10 cellular contexts compared by ENCODE assay signal in genomic region chr2:241638940-241639339, GRCh38. TPM values are rescaled to one million over a fixed set of nuclear protein-coding genes. Genes with fewer than 3 reads are reported as not detected.
DNase-seq lines count a peak whose midpoint lies in the region; FAIRE-seq and TF ChIP-seq lines count a peak whose summit lies in the region.
"Had no signal": no experiment of that assay in that cellular context is flagged by ENCODE, and none has a peak within 500 bp of the region (broad histone marks: within the 10 kb centered on the region; RNA-seq: fewer than 3 reads in every experiment).

No MANE protein-coding gene starts in this region.

- DNase-seq in OCI-LY7 (ENCODE audit: low spot score): peak; percentile 7
- DNase-seq in endothelial cell of umbilical vein (ENCODE audit: low read depth, low spot score): no peak
- no peak for DNase-seq in trophoblast cell
- DNase-seq in stimulated activated CD4-positive, alpha-beta T cell treated with anti-CD3 and anti-CD28 coated beads, Interleukin-1b, Interleukin-23, amount 100 ng/mL, for 48 hours: no peak
- no peak for DNase-seq in NCI-H187 (lab: John Stamatoyannopoulos, UW)
- no peak for DNase-seq in AG08395 (ENCODE audit: low spot score)
- DNase-seq: foreskin melanocyte; GOT3; stimulated activated naive CD4-positive, alpha-beta T cell treated with Interleukin-2 at 50 U/mL for 16 hours had no signal

- H2AFZ ChIP-seq in OCI-LY7 (ENCODE audit: low read length) (no peak overlapping the region), endothelial cell of umbilical vein (ENCODE audit: low read depth, low read length) (no peak overlapping the region), trophoblast cell (ENCODE audit: insufficient read depth, low read length, poor library complexity) (no peak overlapping the region)

- peaks cover 7% of the 10 kb centered on the region; the same call in 1 of the 2 replicates for H4K20me1 ChIP-seq in DOHH2 (ENCODE audit: control insufficient read depth, insufficient read depth, low read depth, low read length)
- 0 out of 2 replicates have a peak, but pooled peaks cover 4% of the 10 kb centered on the region for H4K20me1 ChIP-seq in OCI-LY7 (ENCODE audit: insufficient read depth, low read length)
- peaks cover 2% of the 10 kb centered on the region for H4K20me1 ChIP-seq in endothelial cell of umbilical vein (replicated peaks; ENCODE audit: control insufficient read depth, extremely low read depth, insufficient read depth, low read length)

- no peak overlapping the region for H4K91ac ChIP-seq in trophoblast cell (ENCODE audit: low read depth, low read length)

- H2AK5ac ChIP-seq in trophoblast cell (ENCODE audit: low read length): no peak overlapping the region

- H2BK12ac ChIP-seq in trophoblast cell (ENCODE audit: low read length): no peak overlapping the region

- H3K9me1 ChIP-seq in endothelial cell of umbilical vein (replicated peaks; ENCODE audit: control insufficient read depth, extremely low read depth, insufficient read depth, low read length): no peaks in the 10 kb centered on the region

- H3K79me2 ChIP-seq in DOHH2 (ENCODE audit: control insufficient read depth, low read length): peaks cover 89% of the 10 kb centered on the region
- peaks cover 85% of the 10 kb centered on the region for H3K79me2 ChIP-seq in OCI-LY7 (ENCODE audit: insufficient read depth, low read depth, low read length)
- peaks cover 76% of the 10 kb centered on the region for H3K79me2 ChIP-seq in endothelial cell of umbilical vein (ENCODE audit: control insufficient read depth, insufficient read depth, low read length)
- peaks cover 17% of the 10 kb centered on the region for H3K79me2 ChIP-seq in trophoblast cell (ENCODE audit: control insufficient read depth, insufficient read depth, low read length, poor library complexity)

- no CpG with 5 or more reads among the region's 14 CpGs for WGBS in trophoblast cell (ENCODE audit: extremely low coverage, insufficient coverage, insufficient read length)

- H3K14ac ChIP-seq in trophoblast cell (ENCODE audit: low read length): no peak overlapping the region

- H3K4ac ChIP-seq in trophoblast cell (ENCODE audit: low read depth, low read length): peak overlapping the region; percentile 25

- H3K4me2 ChIP-seq in DOHH2 (ENCODE audit: low read length): peak overlapping the region; percentile 62
- peak overlapping the region; percentile 71 for H3K4me2 ChIP-seq in OCI-LY7 (ENCODE audit: low read length)
- H3K4me2 ChIP-seq in endothelial cell of umbilical vein (ENCODE audit: insufficient read depth, low read length): peak overlapping the region; percentile 79
- H3K4me2 ChIP-seq in trophoblast cell (ENCODE audit: low read length): no peak overlapping the region

- no peak overlapping the region for H3K9ac ChIP-seq in endothelial cell of umbilical vein (replicated peaks; ENCODE audit: extremely low read depth, insufficient read depth, low read length)
- no peak overlapping the region for H3K9ac ChIP-seq in trophoblast cell (ENCODE audit: low read length)

- no peak overlapping the region for H2BK5ac ChIP-seq in trophoblast cell (ENCODE audit: low read depth, low read length, poor library complexity)

- peaks cover 14% of the 10 kb centered on the region for H3K9me3 ChIP-seq in DOHH2 (ENCODE audit: control insufficient read depth, insufficient read depth, low read length)
- peaks cover 23% of the 10 kb centered on the region for H3K9me3 ChIP-seq in OCI-LY7 (ENCODE audit: low read length)
- H3K9me3 ChIP-seq in endothelial cell of umbilical vein (replicated peaks; ENCODE audit: control insufficient read depth, insufficient read depth, low read length): no peaks in the 10 kb centered on the region
- H3K9me3 ChIP-seq in trophoblast cell (ENCODE audit: insufficient read depth, low read depth, low read length): peaks cover 2% of the 10 kb centered on the region

- BruUV-seq in OCI-LY7 (replicated peaks; lab: Mats Ljungman, UMichigan): no TSS peak
- BruUV-seq in endothelial cell of umbilical vein (replicated peaks; lab: Mats Ljungman, UMichigan): no TSS peak

- dilution Hi-C loops in endothelial cell of umbilical vein (cut with MboI; ENCODE audit: extremely low pct_ligation_motif_present, low sequenced_read_pairs): no loop called here

- H4K12ac ChIP-seq in trophoblast cell (ENCODE audit: low read depth, low read length): no peak overlapping the region

- peaks cover 11% of the 10 kb centered on the region for H3K79me1 ChIP-seq in trophoblast cell (ENCODE audit: low read length)

- H3K4me1 ChIP-seq in DOHH2 (ENCODE audit: control insufficient read depth, low read length) (peaks cover 30% of the 10 kb centered on the region), OCI-LY7 (ENCODE audit: insufficient read depth, low read length, poor library complexity, severe bottlenecking) (peaks cover 25% of the 10 kb centered on the region), endothelial cell of umbilical vein (ENCODE audit: control insufficient read depth, extremely low read depth, insufficient read depth, low read length) (peaks cover 12% of the 10 kb centered on the region), trophoblast cell (ENCODE audit: control insufficient read depth in 1 of 2, insufficient read depth in 2 of 2, low read length in 2 of 2) (peaks cover 3 to 6% of the 10 kb centered on the region in 2 experiments)

- no peak for FAIRE-seq in endothelial cell of umbilical vein (lab: Jason Lieb, UNC)

- H3K27me3 ChIP-seq in DOHH2 (ENCODE audit: control insufficient read depth, low read length): no peaks in the 10 kb centered on the region
- H3K27me3 ChIP-seq in endothelial cell of umbilical vein (ENCODE audit: control insufficient read depth in 2 of 2, insufficient read depth in 2 of 2, low read length in 2 of 2): no peaks in the 10 kb centered on the region
- H3K27me3 ChIP-seq in trophoblast cell (ENCODE audit: insufficient read depth, low read length): no peaks in the 10 kb centered on the region

- peaks cover 5% of the 10 kb centered on the region; the same call in 1 of the 2 replicates for H3F3A ChIP-seq in DOHH2 (ENCODE audit: control insufficient read depth, insufficient read depth)

- no peaks in the 10 kb centered on the region for H3K9me2 ChIP-seq in DOHH2 (replicated peaks; ENCODE audit: control insufficient read depth, low read length)
- no peaks in the 10 kb centered on the region for H3K9me2 ChIP-seq in OCI-LY7 (ENCODE audit: insufficient read depth, low read length)

- POLR2A ChIA-PET in OCI-LY7 (lab: Charles Lee): interaction anchor here (0.6 to 1.7 kb wide), 3 partner anchors 48 to 162 kb away, joined by 3 to 7 read pairs (median 4); partner anchors contain the start of gene DTYMK
- POLR2A ChIA-PET in endothelial cell of umbilical vein (lab: Charles Lee): no interaction called here

- H3K4me3 ChIP-seq in DOHH2 (ENCODE audit: low read length) (peak overlapping the region; percentile 89), OCI-LY7 (ENCODE audit: low read depth, low read length, poor library complexity, severe bottlenecking) (peak overlapping the region; percentile 89), endothelial cell of umbilical vein (replicated peaks in 1 of 3; ENCODE audit: insufficient read depth in 1 of 3, low read depth in 1 of 3, low read length in 3 of 3) (no peak overlapping the region), trophoblast cell (ENCODE audit: low read depth, low read length) (no peak overlapping the region)

- CTCF ChIA-PET in OCI-LY7 (lab: Charles Lee; ENCODE audit: unreplicated experiment): no interaction called here
- CTCF ChIA-PET in endothelial cell of umbilical vein (lab: Charles Lee): interaction anchor here (0.6 to 1.1 kb wide), 2 partner anchors 153 to 259 kb away, joined by 3 to 6 read pairs; no protein-coding TSS in a partner anchor

- no peak overlapping the region for H3K18ac ChIP-seq in trophoblast cell (ENCODE audit: low read length)

- H3K36me3 ChIP-seq in DOHH2 (ENCODE audit: control insufficient read depth, low read length): peaks cover 40% of the 10 kb centered on the region
- H3K36me3 ChIP-seq in OCI-LY7 (ENCODE audit: insufficient read depth, low read length): peaks cover 46% of the 10 kb centered on the region
- peaks cover 2 to 8% of the 10 kb centered on the region in 2 experiments for H3K36me3 ChIP-seq in endothelial cell of umbilical vein (ENCODE audit: control insufficient read depth in 2 of 2, extremely low read depth in 1 of 2, insufficient read depth in 2 of 2, low read length in 2 of 2)
- peaks cover 9 to 16% of the 10 kb centered on the region in 2 experiments for H3K36me3 ChIP-seq in trophoblast cell (ENCODE audit: control insufficient read depth in 1 of 2, insufficient read depth in 2 of 2, low read length in 2 of 2)

- H4K8ac ChIP-seq in trophoblast cell (ENCODE audit: low read depth, low read length): no peak overlapping the region

- H2BK120ac ChIP-seq in trophoblast cell (ENCODE audit: insufficient read depth, low read length, poor library complexity): no peak overlapping the region

- no peak for TF ChIP-seq POLR2A in endothelial cell of umbilical vein (IDR thresholded peaks at IDR 0.05; ENCODE audit: low read depth, low read length)

- no peak overlapping the region for H3K23ac ChIP-seq in trophoblast cell (ENCODE audit: low read length)

- TF ChIP-seq CTCF in DOHH2 (IDR thresholded peaks at IDR 0.05; ENCODE audit: low read depth, low read length, poor library complexity, severe bottlenecking): no peak
- TF ChIP-seq CTCF in OCI-LY7 (conservative IDR thresholded peaks at IDR 0.05; ENCODE audit: low read length): no peak
- TF ChIP-seq CTCF in endothelial cell of umbilical vein (IDR thresholded peaks at IDR 0.05; ENCODE audit: extremely low read depth in 1 of 2, insufficient read depth in 1 of 2, low read depth in 1 of 2, low read length in 2 of 2): no peak

- intact Hi-C loops in OCI-LY7 (cut with micrococcal nuclease; ENCODE audit: unreplicated experiment) (loop anchor here (10.0 kb wide), 1 partner anchor 284 kb away; the partner anchor contains the start of gene FARP2), endothelial cell of umbilical vein (cut with micrococcal nuclease) (loop anchor here (5.0 kb wide), 1 partner anchor 642 kb away; the partner anchor contains the start of gene SNED1)

- H3K27ac ChIP-seq in DOHH2 (ENCODE audit: low read depth, low read length) (no peak overlapping the region), OCI-LY7 (ENCODE audit: low read depth, low read length, poor library complexity, severe bottlenecking) (no peak overlapping the region), endothelial cell of umbilical vein (ENCODE audit: insufficient read depth, low read depth, low read length) (no peak overlapping the region), trophoblast cell (ENCODE audit: low read depth, low read length) (no peak overlapping the region)

RNA-seq across cellular contexts. Expression of gene ATG4B, which starts 1.4 kb away (rescaled TPM):
- total RNA-seq in OCI-LY7 (2014; rRNA removed; shearing (Covaris generic)): 72.4 and 78.0 TPM in 2 replicates
- 133 and 152 TPM in 2 replicates for total RNA-seq in OCI-LY7 (2022)
- total RNA-seq in endothelial cell of umbilical vein: 83.6 and 85.6 TPM in 2 replicates
- 113 and 142 TPM in 2 replicates for polyA plus RNA-seq in endothelial cell of umbilical vein
- 91.3 and 94.0 TPM in 2 replicates for polyA plus RNA-seq in endothelial cell of umbilical vein (2011; cell fraction: cytosol; rRNA removed)
- polyA plus RNA-seq in endothelial cell of umbilical vein (2011; cell fraction: nucleus; rRNA removed): 287 and 314 TPM in 2 replicates
- 77.3 and 139 TPM in 2 replicates for polyA plus RNA-seq in endothelial cell of umbilical vein (2012)
- 124 and 157 TPM in 2 replicates for polyA minus RNA-seq in endothelial cell of umbilical vein
- 36.5 TPM for polyA minus RNA-seq in endothelial cell of umbilical vein (2011; cell fraction: cytosol; rRNA and poly(A)+ RNA removed)
- 85.8 and 105 TPM in 2 replicates for polyA minus RNA-seq in endothelial cell of umbilical vein (2011; cell fraction: nucleus; rRNA and poly(A)+ RNA removed)
- 76.3 and 77.4 TPM in 2 replicates for polyA plus RNA-seq in trophoblast cell (2013)

RNA-seq across cellular contexts. Expression of gene THAP4, which starts 2.0 kb away (rescaled TPM):
- 55.4 and 65.6 TPM in 2 replicates for total RNA-seq in OCI-LY7 (2014; rRNA removed; shearing (Covaris generic))
- 55.6 and 61.6 TPM in 2 replicates for total RNA-seq in OCI-LY7 (2022)
- total RNA-seq in endothelial cell of umbilical vein: 47.4 and 49.0 TPM in 2 replicates
- polyA plus RNA-seq in endothelial cell of umbilical vein: 45.4 and 51.2 TPM in 2 replicates
- polyA plus RNA-seq in endothelial cell of umbilical vein (2011; cell fraction: cytosol; rRNA removed): 51.7 and 53.1 TPM in 2 replicates
- 19.6 and 25.8 TPM in 2 replicates for polyA plus RNA-seq in endothelial cell of umbilical vein (2011; cell fraction: nucleus; rRNA removed)
- polyA plus RNA-seq in endothelial cell of umbilical vein (2012): 51.4 and 55.2 TPM in 2 replicates
- polyA minus RNA-seq in endothelial cell of umbilical vein: 21.9 and 26.8 TPM in 2 replicates
- polyA minus RNA-seq in endothelial cell of umbilical vein (2011; cell fraction: cytosol; rRNA and poly(A)+ RNA removed): 28.1 TPM
- polyA minus RNA-seq in endothelial cell of umbilical vein (2011; cell fraction: nucleus; rRNA and poly(A)+ RNA removed): 7.9 and 13.3 TPM in 2 replicates
- 45.4 and 47.2 TPM in 2 replicates for polyA plus RNA-seq in trophoblast cell (2013)

RNA-seq across cellular contexts. Expression of gene DTYMK, which starts 47.7 kb away (rescaled TPM):
- total RNA-seq in OCI-LY7 (2014; rRNA removed; shearing (Covaris generic)): 104 and 118 TPM in 2 replicates
- total RNA-seq in OCI-LY7 (2022) (127 and 129 TPM in 2 replicates), endothelial cell of umbilical vein (91.9 and 104 TPM in 2 replicates)
- polyA plus RNA-seq in endothelial cell of umbilical vein: 61.6 and 67.0 TPM in 2 replicates
- polyA plus RNA-seq in endothelial cell of umbilical vein (2011; cell fraction: cytosol; rRNA removed): 76.1 and 84.6 TPM in 2 replicates
- polyA plus RNA-seq in endothelial cell of umbilical vein (2011; cell fraction: nucleus; rRNA removed): 47.0 and 54.2 TPM in 2 replicates
- 45.6 and 65.1 TPM in 2 replicates for polyA plus RNA-seq in endothelial cell of umbilical vein (2012)
- polyA minus RNA-seq in endothelial cell of umbilical vein: 15.9 and 28.6 TPM in 2 replicates
- polyA minus RNA-seq in endothelial cell of umbilical vein (2011; cell fraction: cytosol; rRNA and poly(A)+ RNA removed): 29.3 TPM
- 16.8 and 17.0 TPM in 2 replicates for polyA minus RNA-seq in endothelial cell of umbilical vein (2011; cell fraction: nucleus; rRNA and poly(A)+ RNA removed)
- 37.3 and 38.1 TPM in 2 replicates for polyA plus RNA-seq in trophoblast cell (2013)

Comparison
In these comparisons a context has a peak if more than half of its experiments do, and no peak if none do; other contexts are left out.
1. H3K4me3 ChIP-seq: peak in DOHH2 (single experiment) and OCI-LY7 (single experiment); none in endothelial cell of umbilical vein (0 of 3) and trophoblast cell (single experiment).